3 cellular contexts compared by ENCODE assay signal in the genomic region with DNA sequence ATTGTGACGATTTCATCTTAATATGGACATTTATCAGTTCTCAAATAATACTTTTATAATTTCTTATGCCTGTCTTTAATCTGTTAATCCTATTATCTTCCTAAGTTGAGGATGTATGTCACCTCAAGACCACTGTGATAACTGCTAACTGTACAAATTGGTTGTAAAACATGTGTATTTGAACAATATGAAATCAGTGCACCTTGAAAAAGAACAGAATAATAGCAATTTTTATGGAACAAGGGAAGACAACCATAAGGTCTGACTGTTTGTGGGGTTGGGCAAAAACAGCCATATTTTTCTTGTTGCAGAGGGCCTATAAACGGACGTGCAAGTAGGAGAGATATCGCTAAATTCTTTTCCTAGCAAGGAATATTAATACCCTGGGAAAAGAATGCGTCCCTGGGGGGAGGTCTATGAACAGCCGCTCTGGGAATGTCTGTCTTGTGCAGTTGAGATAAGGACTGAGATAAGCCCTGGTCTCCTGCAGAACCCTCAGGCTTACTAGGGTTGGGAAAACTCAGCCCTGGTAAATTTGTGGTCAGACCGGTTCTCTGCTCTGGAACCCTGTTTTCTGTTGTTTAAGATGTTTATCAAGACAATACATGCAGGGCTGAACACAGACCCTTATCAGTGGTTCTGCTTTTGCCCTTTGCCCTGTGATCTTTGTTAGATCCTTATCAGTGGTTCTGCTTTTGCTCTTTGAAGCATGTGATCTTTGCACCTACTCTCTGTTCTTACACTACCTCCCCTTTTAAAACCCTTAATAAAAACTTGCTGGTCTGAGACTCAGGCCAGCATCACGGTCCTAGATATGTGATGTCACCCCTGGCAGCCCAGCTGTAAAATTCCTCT. TPM values are rescaled to one million over a fixed set of nuclear protein-coding genes. Genes with fewer than 3 reads are reported as not detected.
"Had no signal": no experiment of that assay in that cellular context is flagged by ENCODE, and none has a peak within 500 bp of the region (broad histone marks: within the 10 kb centered on the region; RNA-seq: fewer than 3 reads in every experiment).

No MANE protein-coding gene starts in this region.

RNA-seq across cellular contexts. Expression of gene PRG4, which starts 52.0 kb away (rescaled TPM):
- total RNA-seq: activated B cell treated with CpG ODN at 0.5 μM for 24 hours, neural crest cell, renal cortical epithelial cell had no signal
